In the genomic region with DNA sequence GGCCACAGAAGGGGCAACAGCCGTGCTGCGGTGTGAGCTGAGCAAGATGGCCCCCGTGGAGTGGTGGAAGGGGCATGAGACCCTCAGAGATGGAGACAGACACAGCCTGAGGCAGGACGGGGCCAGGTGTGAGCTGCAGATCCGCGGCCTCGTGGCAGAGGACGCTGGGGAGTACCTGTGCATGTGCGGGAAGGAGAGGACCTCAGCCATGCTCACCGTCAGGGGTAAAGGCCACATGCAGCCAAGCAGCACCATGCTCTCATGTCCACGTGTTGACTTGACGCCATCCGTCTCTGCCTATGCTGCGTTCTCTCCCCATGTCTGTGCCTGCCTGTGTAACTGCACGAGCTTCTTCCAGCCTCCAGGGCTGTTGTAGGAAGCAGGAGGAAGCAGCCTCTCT, we compare ENCODE assay signal across 24 cellular contexts.
DNase-seq lines count a peak whose midpoint lies in the region; ATAC-seq and TF ChIP-seq lines count a peak whose summit lies in the region.
"Had no signal": no experiment of that assay in that cellular context is flagged by ENCODE, and none has a peak within 500 bp of the region (broad histone marks: within the 10 kb centered on the region; RNA-seq: fewer than 3 reads in every experiment).

No MANE protein-coding gene starts in this region.

- intact Hi-C loops in natural killer cell (cut with micrococcal nuclease): no loop called here
- intact Hi-C loops in right cardiac atrium (cut with DNase I): no loop called here

- no peak overlapping the region for H3K4me2 ChIP-seq in osteoblast (ENCODE audit: insufficient read depth, low read length)
- H3K4me2 ChIP-seq: BLaER1 had no signal

- no peaks in the 10 kb centered on the region for H3K36me3 ChIP-seq in osteoblast (ENCODE audit: insufficient read depth, low read length)
- H3K36me3 ChIP-seq in WERI-Rb-1: no peaks in the 10 kb centered on the region
- H3K36me3 ChIP-seq in BE2C: no peaks in the 10 kb centered on the region

- H3K9me3 ChIP-seq in right cardiac atrium (ENCODE audit: control insufficient read depth, low read length) (no peaks in the 10 kb centered on the region), osteoblast (ENCODE audit: low read depth, low read length) (peaks cover 3% of the 10 kb centered on the region), WERI-Rb-1 (ENCODE audit: severe bottlenecking) (no peaks in the 10 kb centered on the region), BE2C (no peaks in the 10 kb centered on the region)

- peaks cover 4% of the 10 kb centered on the region for H3K9me3 Mint-ChIP-seq in natural killer cell treated with Interleukin-12 subunit alpha and Interleukin-12 subunit beta and Interleukin-15 and Interleukin-18, amount 100 ng/mL, for 72 hours
- H3K9me3 Mint-ChIP-seq in natural killer cell: peaks cover 0 to 3% of the 10 kb centered on the region in 2 donors
- H3K9me3 Mint-ChIP-seq: CD4-positive, alpha-beta T cell had no signal

- H3K27ac Mint-ChIP-seq in natural killer cell treated with Interleukin-12 subunit alpha and Interleukin-12 subunit beta and Interleukin-15 and Interleukin-18, amount 100 ng/mL, for 72 hours: no peak overlapping the region
- H3K27ac Mint-ChIP-seq in natural killer cell: no peak overlapping the region
- H3K27ac Mint-ChIP-seq: CD4-positive, alpha-beta T cell; H9 had no signal

- H3K27me3 Mint-ChIP-seq in natural killer cell treated with Interleukin-12 subunit alpha and Interleukin-12 subunit beta and Interleukin-15 and Interleukin-18, amount 100 ng/mL, for 72 hours: no peaks in the 10 kb centered on the region
- H3K27me3 Mint-ChIP-seq in natural killer cell (ENCODE audit: low read depth in 2 of 2): no peaks in the 10 kb centered on the region
- H3K27me3 Mint-ChIP-seq: CD4-positive, alpha-beta T cell had no signal

- peak; percentile 44 for DNase-seq in natural killer cell treated with Interleukin-12 subunit alpha and Interleukin-12 subunit beta and Interleukin-15 and Interleukin-18, amount 100 ng/mL, for 72 hours (ENCODE audit: low spot score)
- DNase-seq in natural killer cell (no peak), right cardiac atrium (peak in 2 of 3 donors; percentile 3 to 20), osteoblast (ENCODE audit: insufficient read length, low spot score, missing footprints) (peak; percentile 19), WERI-Rb-1 (no peak), islet precursor cell (no peak), BE2C (no peak)
- DNase-seq: Caco-2; CD4-positive, alpha-beta T cell; DMS 273 treated with DMSO at 0.1 percent for 48 hours; DND-41; GM23248; H9; KBM-7; MM.1S; NCI-H1048; NCI-H1417 treated with DMSO at 0.1 percent for 48 hours; NCI-H187; NCI-H446; NCI-H526; PC-3; SHP77 treated with DMSO at 0.1 percent for 48 hours had no signal

- no peaks in the 10 kb centered on the region for H3K36me3 Mint-ChIP-seq in natural killer cell treated with Interleukin-12 subunit alpha and Interleukin-12 subunit beta and Interleukin-15 and Interleukin-18, amount 100 ng/mL, for 72 hours
- no peaks in the 10 kb centered on the region for H3K36me3 Mint-ChIP-seq in natural killer cell

- TF ChIP-seq CTCF in natural killer cell (IDR thresholded peaks at IDR 0.05) (no peak), osteoblast (IDR thresholded peaks at IDR 0.05; ENCODE audit: extremely low read depth, low read depth, low read length) (no peak), WERI-Rb-1 (IDR thresholded peaks at IDR 0.05; ENCODE audit: low read depth, low read length) (no peak), BE2C (IDR thresholded peaks at IDR 0.05; ENCODE audit: low read depth, low read length) (no peak)

- no peaks in the 10 kb centered on the region for H3K79me2 ChIP-seq in osteoblast (ENCODE audit: insufficient read depth, low read length)

- H3K27me3 ChIP-seq in right cardiac atrium (ENCODE audit: control insufficient read depth, insufficient read depth) (no peaks in the 10 kb centered on the region), osteoblast (ENCODE audit: insufficient read depth, low read length) (no peaks in the 10 kb centered on the region), WERI-Rb-1 (ENCODE audit: insufficient read depth, low read depth, severe bottlenecking) (no peaks in the 10 kb centered on the region), BE2C (no peaks in the 10 kb centered on the region)
- H3K27me3 ChIP-seq: BLaER1 had no signal

- H3K4me3 ChIP-seq in right cardiac atrium (ENCODE audit: low read length) (no peak overlapping the region), osteoblast (ENCODE audit: insufficient read depth, low read length) (no peak overlapping the region), WERI-Rb-1 (ENCODE audit: low read depth, low read length) (no peak overlapping the region), BE2C (ENCODE audit: low read depth, low read length) (no peak overlapping the region)
- H3K4me3 ChIP-seq: BLaER1, GM12878, GM23248 had no signal

- H2AFZ ChIP-seq in osteoblast (ENCODE audit: low read length): no peak overlapping the region
- H2AFZ ChIP-seq: GM23248 had no signal

- H3K4me3 Mint-ChIP-seq in natural killer cell treated with Interleukin-12 subunit alpha and Interleukin-12 subunit beta and Interleukin-15 and Interleukin-18, amount 100 ng/mL, for 72 hours: no peak overlapping the region
- H3K4me3 Mint-ChIP-seq in natural killer cell: no peak overlapping the region
- H3K4me3 Mint-ChIP-seq: CD4-positive, alpha-beta T cell; H9 had no signal

- 91% methylated on average over 15 of the region's 15 CpGs for WGBS in right cardiac atrium

- no peak overlapping the region for H3K27ac ChIP-seq in right cardiac atrium (ENCODE audit: low read length)
- H3K27ac ChIP-seq in osteoblast (ENCODE audit: low read depth, low read length): no peak overlapping the region
- H3K27ac ChIP-seq in WERI-Rb-1: no peak overlapping the region
- H3K27ac ChIP-seq: BLaER1, GM23248 had no signal

- no peak for ATAC-seq in natural killer cell treated with Interleukin-12 subunit alpha and Interleukin-12 subunit beta and Interleukin-15 and Interleukin-18, amount 100 ng/mL, for 72 hours
- ATAC-seq in natural killer cell: no peak
- no peak for ATAC-seq in right cardiac atrium
- ATAC-seq: GM12878, PC-3 had no signal

- peaks cover 6 to 10% of the 10 kb centered on the region in 2 donors for H3K4me1 Mint-ChIP-seq in natural killer cell treated with Interleukin-12 subunit alpha and Interleukin-12 subunit beta and Interleukin-15 and Interleukin-18, amount 100 ng/mL, for 72 hours (ENCODE audit: low read depth in 2 of 2)
- H3K4me1 Mint-ChIP-seq in natural killer cell: peaks cover 0 to 11% of the 10 kb centered on the region in 2 donors
- H3K4me1 Mint-ChIP-seq: H9 had no signal

- no peaks in the 10 kb centered on the region for H4K20me1 ChIP-seq in osteoblast (ENCODE audit: insufficient read depth, low read length)
- H4K20me1 ChIP-seq: BLaER1 had no signal

- H3K4me1 ChIP-seq in right cardiac atrium (ENCODE audit: control insufficient read depth, insufficient read depth, low read length): no peaks in the 10 kb centered on the region
- H3K4me1 ChIP-seq in osteoblast (ENCODE audit: insufficient read depth, low read length): no peaks in the 10 kb centered on the region
- no peaks in the 10 kb centered on the region for H3K4me1 ChIP-seq in BE2C
- H3K4me1 ChIP-seq: BLaER1, Caco-2 had no signal

Comparison
In these comparisons a context has a peak if more than half of its experiments do, and no peak if none do; other contexts are left out.
1. DNase-seq: peak in natural killer cell treated with Interleukin-12 subunit alpha and Interleukin-12 subunit beta and Interleukin-15 and Interleukin-18, amount 100 ng/mL, for 72 hours (single experiment), right cardiac atrium (2 of 3) and osteoblast (single experiment); none in natural killer cell (single experiment), WERI-Rb-1 (single experiment), islet precursor cell (single experiment) and BE2C (single experiment).